In genomic region chr6:144816936-144817335, GRCh38 we compare ENCODE assay signal across 27 cellular contexts.
"Had no signal": no experiment of that assay in that cellular context is flagged by ENCODE, and none has a peak within 500 bp of the region (broad histone marks: within the 10 kb centered on the region; RNA-seq: fewer than 3 reads in every experiment).

No MANE protein-coding gene starts in this region.

- H3K27me3 ChIP-seq: colonic mucosa, esophagus muscularis mucosa, left lung, neural progenitor cell, right atrium auricular region, sigmoid colon, spleen, testis, tibial artery had no signal

- H3K9me3 ChIP-seq: colonic mucosa, esophagus muscularis mucosa, left lung, mucosa of descending colon, right atrium auricular region, sigmoid colon, spleen, testis, tibial artery had no signal

- H3K4me3 ChIP-seq: colonic mucosa, esophagus muscularis mucosa, left lung, mucosa of descending colon, neural progenitor cell, right atrium auricular region, sigmoid colon, spleen, testis, tibial artery had no signal

- H3K27ac ChIP-seq: colonic mucosa, esophagus muscularis mucosa, left lung, neural progenitor cell, parathyroid adenoma, right atrium auricular region, sigmoid colon, spleen, testis, tibial artery had no signal

- FAIRE-seq: endothelial cell of umbilical vein had no signal

- H3K79me2 ChIP-seq: parathyroid adenoma had no signal

- H3K9ac ChIP-seq: neural progenitor cell, parathyroid adenoma had no signal

- H3K4me1 Mint-ChIP-seq: naive B cell; stimulated activated memory B cell treated with anti-CD40 and anti-IgM and Interleukin-4, amounts not matched to agents 10 μg/mL and 1 μg/mL and 100 μg/mL, for 72 hours had no signal

- H3K9me3 Mint-ChIP-seq: dendritic cell treated with granulocyte-macrophage colony-stimulating factor and Interleukin-4, amounts not matched to agents 40 ng/mL and 50 ng/mL, for 4 days; naive B cell; natural killer cell treated with Interleukin-12 subunit alpha and Interleukin-12 subunit beta and Interleukin-15 and Interleukin-18, amount 100 ng/mL, for 72 hours; neural progenitor cell; stimulated activated memory B cell treated with anti-CD40 and anti-IgM and Interleukin-4, amounts not matched to agents 10 μg/mL and 1 μg/mL and 100 μg/mL, for 72 hours; type B pancreatic cell had no signal

- ATAC-seq: left cardiac atrium; left lung; mucosa of descending colon; natural killer cell treated with Interleukin-12 subunit alpha and Interleukin-12 subunit beta and Interleukin-15 and Interleukin-18, amount 100 ng/mL, for 72 hours; stimulated activated memory B cell treated with anti-CD40 and anti-IgM and Interleukin-4, amounts not matched to agents 10 μg/mL and 1 μg/mL and 100 μg/mL, for 72 hours; stimulated activated naive CD8-positive, alpha-beta T cell treated with anti-CD3 and anti-CD28 coated beads, Interleukin-15, Interleukin-2, amounts not matched to agents 100 U/mL and 50 U/mL, for 24 hours had no signal

- H3K4me1 ChIP-seq: colonic mucosa, left lung, parathyroid adenoma, right atrium auricular region, sigmoid colon, testis had no signal

- H3K4me2 ChIP-seq: neural progenitor cell had no signal

- H3K27me3 Mint-ChIP-seq: dendritic cell treated with granulocyte-macrophage colony-stimulating factor and Interleukin-4, amounts not matched to agents 40 ng/mL and 50 ng/mL, for 4 days; naive B cell; natural killer cell treated with Interleukin-12 subunit alpha and Interleukin-12 subunit beta and Interleukin-15 and Interleukin-18, amount 100 ng/mL, for 72 hours; progenitor cell of endocrine pancreas; stimulated activated memory B cell treated with anti-CD40 and anti-IgM and Interleukin-4, amounts not matched to agents 10 μg/mL and 1 μg/mL and 100 μg/mL, for 72 hours; type B pancreatic cell had no signal

- H3K36me3 ChIP-seq: colonic mucosa, right atrium auricular region, sigmoid colon had no signal

- H3K4me3 Mint-ChIP-seq: dendritic cell treated with granulocyte-macrophage colony-stimulating factor and Interleukin-4, amounts not matched to agents 40 ng/mL and 50 ng/mL, for 4 days; mesothelial cell of epicardium; naive B cell; natural killer cell treated with Interleukin-12 subunit alpha and Interleukin-12 subunit beta and Interleukin-15 and Interleukin-18, amount 100 ng/mL, for 72 hours; neural progenitor cell; stimulated activated memory B cell treated with anti-CD40 and anti-IgM and Interleukin-4, amounts not matched to agents 10 μg/mL and 1 μg/mL and 100 μg/mL, for 72 hours; type B pancreatic cell had no signal

- H2AFZ ChIP-seq: neural progenitor cell, parathyroid adenoma had no signal

- DNase-seq: colonic mucosa; effector memory CD4-positive, alpha-beta T cell; foreskin melanocyte; head of caudate nucleus; left cardiac atrium; left lung; mesenchymal stem cell; mucosa of descending colon; naive B cell; sigmoid colon; spleen; stimulated activated CD4-positive, alpha-beta T cell treated with anti-CD3 and anti-CD28 coated beads, Interleukin-4, amount 100 ng/mL, for 4 hours; stimulated activated naive CD8-positive, alpha-beta T cell treated with anti-CD3 and anti-CD28 coated beads, Interleukin-15, Interleukin-2, amounts not matched to agents 100 U/mL and 50 U/mL, for 24 hours; substantia nigra; testis; tibial artery had no signal
